In the genomic region with DNA sequence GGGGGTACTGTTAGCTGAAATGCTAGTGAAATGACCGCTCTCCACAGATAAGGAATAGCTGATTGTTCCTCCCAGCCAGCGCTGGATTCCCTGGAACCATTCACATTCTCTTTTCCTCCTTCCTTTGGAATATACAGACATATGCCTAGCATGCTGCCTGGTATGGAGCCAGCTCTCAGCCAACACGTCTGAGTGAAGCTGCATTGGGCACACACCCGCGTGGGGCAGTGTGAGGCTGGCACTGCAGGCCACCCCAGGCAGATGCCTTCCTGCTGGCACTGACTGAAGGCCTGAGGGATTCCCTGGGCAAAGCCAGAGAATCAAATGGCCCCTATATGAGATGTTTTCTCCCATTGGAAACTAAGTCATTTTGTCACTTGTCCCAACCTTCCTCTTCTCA, we compare ENCODE assay signal across 20 cellular contexts.
DNase-seq lines count a peak whose midpoint lies in the region; ATAC-seq and TF ChIP-seq lines count a peak whose summit lies in the region.
"Had no signal": no experiment of that assay in that cellular context is flagged by ENCODE, and none has a peak within 500 bp of the region (broad histone marks: within the 10 kb centered on the region; RNA-seq: fewer than 3 reads in every experiment).

No MANE protein-coding gene starts in this region.

- H4K20me1 ChIP-seq in osteoblast (ENCODE audit: insufficient read depth, low read length) = no peaks in the 10 kb centered on the region

- H3K4me1 ChIP-seq in left ventricle myocardium inferior (peaks cover 53% of the 10 kb centered on the region), osteoblast (ENCODE audit: insufficient read depth, low read length) (no peaks in the 10 kb centered on the region), uterus (no peaks in the 10 kb centered on the region), right lobe of liver (peaks cover 0 to 11% (median 5%) of the 10 kb centered on the region in 4 donors)
- H3K4me1 ChIP-seq: BE2C, SJCRH30 had no signal

- no peak overlapping the region for H3K4me2 ChIP-seq in osteoblast (ENCODE audit: insufficient read depth, low read length)
- H3K4me2 ChIP-seq: PC-9 had no signal

- no peak overlapping the region for H3K27ac Mint-ChIP-seq in CD14-positive monocyte
- H3K27ac Mint-ChIP-seq in activated CD4-positive, alpha-beta T cell treated with anti-CD3 and anti-CD28 coated beads, Interleukin-2, amount 10 ng/mL, durations not matched to agents 7 days and 5 days = no peak overlapping the region
- H3K27ac Mint-ChIP-seq: CD4-positive, alpha-beta T cell had no signal

- CTCF ChIA-PET in activated CD4-positive, alpha-beta T cell treated with anti-CD3 and anti-CD28 coated beads, Interleukin-2, amount 10 ng/mL, durations not matched to agents 7 days and 5 days (lab: Charles Lee) = no interaction called here

- H3K36me3 ChIP-seq in left ventricle myocardium inferior (no peaks in the 10 kb centered on the region), osteoblast (ENCODE audit: insufficient read depth, low read length) (no peaks in the 10 kb centered on the region), uterus (no peaks in the 10 kb centered on the region), right lobe of liver (no peaks in the 10 kb centered on the region)
- H3K36me3 ChIP-seq: BE2C, SJCRH30 had no signal

- intact Hi-C loops in CD14-positive monocyte (cut with micrococcal nuclease) (no loop called here), left ventricle myocardium inferior (cut with micrococcal nuclease) (no loop called here), left colon (cut with DNase I, micrococcal nuclease) (no loop called here), uterus (cut with DNase I; ENCODE audit: low total_unique reads) (no loop called here), right lobe of liver (cut with DNase I) (no loop called here)

- no peak for ATAC-seq in left colon
- no peak for ATAC-seq in right lobe of liver
- ATAC-seq: K562 had no signal

- TF ChIP-seq POLR2A in uterus (IDR thresholded peaks at IDR 0.05) (no peak), right lobe of liver (IDR thresholded peaks at IDR 0.05) (no peak)

- peaks cover 3% of the 10 kb centered on the region for H3K4me1 Mint-ChIP-seq in CD14-positive monocyte
- peaks cover 4% of the 10 kb centered on the region for H3K4me1 Mint-ChIP-seq in activated CD4-positive, alpha-beta T cell treated with anti-CD3 and anti-CD28 coated beads, Interleukin-2, amount 10 ng/mL, durations not matched to agents 7 days and 5 days

- no peaks in the 10 kb centered on the region for H3K9me3 ChIP-seq in left ventricle myocardium inferior (replicated peaks)
- H3K9me3 ChIP-seq in osteoblast (ENCODE audit: low read depth, low read length) = peaks cover 2% of the 10 kb centered on the region
- H3K9me3 ChIP-seq in uterus = no peaks in the 10 kb centered on the region
- no peaks in the 10 kb centered on the region for H3K9me3 ChIP-seq in right lobe of liver
- H3K9me3 ChIP-seq: BE2C, SJCRH30 had no signal

- TF ChIP-seq CTCF in CD14-positive monocyte (IDR thresholded peaks at IDR 0.05) = no peak
- no peak for TF ChIP-seq CTCF in left ventricle myocardium inferior (IDR thresholded peaks at IDR 0.05; ENCODE audit: borderline replicate concordance)
- no peak for TF ChIP-seq CTCF in osteoblast (IDR thresholded peaks at IDR 0.05; ENCODE audit: extremely low read depth, low read depth, low read length)
- no peak for TF ChIP-seq CTCF in uterus (IDR thresholded peaks at IDR 0.05)
- no peak for TF ChIP-seq CTCF in right lobe of liver (IDR thresholded peaks at IDR 0.05)

- no peaks in the 10 kb centered on the region for H3K36me3 Mint-ChIP-seq in CD14-positive monocyte
- no peaks in the 10 kb centered on the region for H3K36me3 Mint-ChIP-seq in activated CD4-positive, alpha-beta T cell treated with anti-CD3 and anti-CD28 coated beads, Interleukin-2, amount 10 ng/mL, durations not matched to agents 7 days and 5 days (ENCODE audit: low read depth)

- H3K27me3 Mint-ChIP-seq in CD14-positive monocyte (ENCODE audit: low read depth in 3 of 3) = peaks cover 3 to 4% (median 4%) of the 10 kb centered on the region in 3 donors
- no peaks in the 10 kb centered on the region for H3K27me3 Mint-ChIP-seq in activated CD4-positive, alpha-beta T cell treated with anti-CD3 and anti-CD28 coated beads, Interleukin-2, amount 10 ng/mL, durations not matched to agents 7 days and 5 days

- peaks cover 0 to 2% (median 0%) of the 10 kb centered on the region in 7 donors for H3K9me3 Mint-ChIP-seq in CD14-positive monocyte
- no peaks in the 10 kb centered on the region for H3K9me3 Mint-ChIP-seq in activated CD4-positive, alpha-beta T cell treated with anti-CD3 and anti-CD28 coated beads, Interleukin-2, amount 10 ng/mL, durations not matched to agents 7 days and 5 days
- H3K9me3 Mint-ChIP-seq: CD4-positive, alpha-beta T cell had no signal

- POLR2A ChIA-PET in activated CD4-positive, alpha-beta T cell treated with anti-CD3 and anti-CD28 coated beads, Interleukin-2, amount 10 ng/mL, durations not matched to agents 7 days and 5 days (lab: Charles Lee) = no interaction called here

- H3K27ac ChIP-seq in left ventricle myocardium inferior (replicated peaks) = peak overlapping the region; percentile 80
- H3K27ac ChIP-seq in osteoblast (ENCODE audit: low read depth, low read length) = no peak overlapping the region
- no peak overlapping the region for H3K27ac ChIP-seq in uterus
- H3K27ac ChIP-seq in right lobe of liver = no peak overlapping the region
- H3K27ac ChIP-seq: PC-9, RWPE1, SJCRH30 had no signal

- WGBS in right lobe of liver (ENCODE audit: insufficient coverage, low coverage, low lambda C conversion rate, missing lambda C conversion rate) = 43% methylated on average over 3 of the region's 5 CpGs

- H3K4me3 ChIP-seq in left ventricle myocardium inferior (no peak overlapping the region), osteoblast (ENCODE audit: insufficient read depth, low read length) (no peak overlapping the region), uterus (no peak overlapping the region), right lobe of liver (no peak overlapping the region)
- H3K4me3 ChIP-seq: K562, PC-9, SJCRH30 had no signal

- H2AFZ ChIP-seq in osteoblast (ENCODE audit: low read length) = no peak overlapping the region
- H2AFZ ChIP-seq: PC-9 had no signal

- DNase-seq in CD14-positive monocyte (ENCODE audit: low spot score) (peak; percentile 8), cerebellum (ENCODE audit: low spot score) (peak; percentile 50), left ventricle myocardium inferior (peak; percentile 51), osteoblast (ENCODE audit: insufficient read length, low spot score, missing footprints) (peak; percentile 53), left colon (no peak), uterus (no peak), right lobe of liver (no peak)
- no peak for DNase-seq in activated CD4-positive, alpha-beta T cell treated with anti-CD3 and anti-CD28 coated beads, Interleukin-2, amount 10 ng/mL, durations not matched to agents 7 days and 5 days
- DNase-seq: BE2C; CD4-positive, alpha-beta T cell; DMS153; GF-D8; NCI-H1092 treated with DMSO at 0.1 percent for 48 hours; NCI-H1694; NCI-H510A; NCI-H82; PC-9; SJCRH30 had no signal

- no peaks in the 10 kb centered on the region for H3K79me2 ChIP-seq in osteoblast (ENCODE audit: insufficient read depth, low read length)

- H3K27me3 ChIP-seq in left ventricle myocardium inferior (ENCODE audit: low read depth) = no peaks in the 10 kb centered on the region
- peaks cover 44% of the 10 kb centered on the region for H3K27me3 ChIP-seq in osteoblast (ENCODE audit: insufficient read depth, low read length)
- H3K27me3 ChIP-seq in uterus = no peaks in the 10 kb centered on the region
- no peaks in the 10 kb centered on the region for H3K27me3 ChIP-seq in right lobe of liver
- H3K27me3 ChIP-seq: SJCRH30 had no signal

- H3K4me3 Mint-ChIP-seq in CD14-positive monocyte = no peak overlapping the region
- no peak overlapping the region for H3K4me3 Mint-ChIP-seq in activated CD4-positive, alpha-beta T cell treated with anti-CD3 and anti-CD28 coated beads, Interleukin-2, amount 10 ng/mL, durations not matched to agents 7 days and 5 days
- H3K4me3 Mint-ChIP-seq: CD4-positive, alpha-beta T cell had no signal

Comparison
In these comparisons a context has a peak if more than half of its experiments do, and no peak if none do; other contexts are left out.
1. DNase-seq: peak in CD14-positive monocyte (single experiment), cerebellum (single experiment), left ventricle myocardium inferior (single experiment) and osteoblast (single experiment); none in left colon (0 of 2), uterus (0 of 2), activated CD4-positive, alpha-beta T cell treated with anti-CD3 and anti-CD28 coated beads, Interleukin-2, amount 10 ng/mL, durations not matched to agents 7 days and 5 days (single experiment) and right lobe of liver (0 of 3).